8 cellular contexts compared by ENCODE assay signal in genomic region chr20:32091888-32092346, GRCh38. TPM values are rescaled to one million over a fixed set of nuclear protein-coding genes. Genes with fewer than 3 reads are reported as not detected.
DNase-seq lines count a peak whose midpoint lies in the region; ATAC-seq and TF ChIP-seq lines count a peak whose summit lies in the region.

No MANE protein-coding gene starts in this region.

- intact Hi-C loops in posterior cingulate gyrus (cut with DNase I) (loop anchor here (2.0 to 5.0 kb wide), 2 partner anchors 57 to 270 kb away; no protein-coding TSS in a partner anchor), upper lobe of right lung (cut with DNase I) (no loop called here)

- H3K4me3 ChIP-seq in NB4 (ENCODE audit: low read depth, low read length) = no peak overlapping the region
- H3K4me3 ChIP-seq in upper lobe of right lung = no peak overlapping the region

- no peak for TF ChIP-seq POLR2A in NB4 (IDR thresholded peaks at IDR 0.05; ENCODE audit: extremely low read depth, insufficient read length)

- no peaks in the 10 kb centered on the region for H3K36me3 ChIP-seq in upper lobe of right lung

- H3K4me1 ChIP-seq in upper lobe of right lung = no peaks in the 10 kb centered on the region

- no peaks in the 10 kb centered on the region for H3K27me3 ChIP-seq in upper lobe of right lung

- TF ChIP-seq CTCF in GM12801 (IDR thresholded peaks at IDR 0.05; ENCODE audit: extremely low read depth, insufficient read length) (peak; percentile 26), NB4 (IDR thresholded peaks at IDR 0.05; ENCODE audit: low read depth, low read length) (peak; percentile 97), upper lobe of right lung (IDR thresholded peaks at IDR 0.05) (peak; percentile 96)

- peak; percentile 85 for DNase-seq in NB4 (ENCODE audit: low read depth)
- DNase-seq in SK-N-DZ (ENCODE audit: low spot score) = peak; percentile 86
- peak; percentile 59 for DNase-seq in activated gamma-delta T cell treated with anti-CD3 and anti-CD28 coated beads, Interleukin-2, amount 50 U/mL, for 16 hours (ENCODE audit: low read depth)
- peak; percentile 54 for DNase-seq in globus pallidus (ENCODE audit: low spot score)
- peak; percentile 68 to 96 (median 83) for DNase-seq in posterior cingulate gyrus
- peak; percentile 87 for DNase-seq in upper lobe of right lung

- no peaks in the 10 kb centered on the region for H3K9me3 ChIP-seq in upper lobe of right lung

- no peak overlapping the region for H3K27ac ChIP-seq in upper lobe of right lung

- ATAC-seq in upper lobe of right lung = peak; percentile 95
- ATAC-seq in GM19397 (IDR thresholded peaks at IDR 0.05; ENCODE audit: unreplicated experiment) = no peak

RNA-seq across cellular contexts. Expression of gene TM9SF4, which starts 17.6 kb away (rescaled TPM):
- 36.9 and 39.0 TPM in 2 replicates for polyA plus RNA-seq in SK-N-DZ (2014; cell fraction: cytosol; rRNA removed)
- polyA plus RNA-seq in SK-N-DZ (2014; cell fraction: nucleus; rRNA removed) = 28.0 and 34.4 TPM in 2 replicates
- total RNA-seq in upper lobe of right lung = 49.2 TPM

RNA-seq across cellular contexts. Expression of gene HCK, which starts 39.9 kb away (rescaled TPM):
- polyA plus RNA-seq in SK-N-DZ (2014; cell fraction: cytosol; rRNA removed) = not detected in 2 replicates
- not detected in 2 replicates for polyA plus RNA-seq in SK-N-DZ (2014; cell fraction: nucleus; rRNA removed)
- total RNA-seq in upper lobe of right lung = 49.0 TPM

Comparison
In these comparisons a context has a peak if more than half of its experiments do, and no peak if none do; other contexts are left out.
1. CTCF ChIP-seq: peak in every context shown above with its lines; median percentile 97 in NB4; 96 in upper lobe of right lung; 26 in GM12801.